In the genomic region with DNA sequence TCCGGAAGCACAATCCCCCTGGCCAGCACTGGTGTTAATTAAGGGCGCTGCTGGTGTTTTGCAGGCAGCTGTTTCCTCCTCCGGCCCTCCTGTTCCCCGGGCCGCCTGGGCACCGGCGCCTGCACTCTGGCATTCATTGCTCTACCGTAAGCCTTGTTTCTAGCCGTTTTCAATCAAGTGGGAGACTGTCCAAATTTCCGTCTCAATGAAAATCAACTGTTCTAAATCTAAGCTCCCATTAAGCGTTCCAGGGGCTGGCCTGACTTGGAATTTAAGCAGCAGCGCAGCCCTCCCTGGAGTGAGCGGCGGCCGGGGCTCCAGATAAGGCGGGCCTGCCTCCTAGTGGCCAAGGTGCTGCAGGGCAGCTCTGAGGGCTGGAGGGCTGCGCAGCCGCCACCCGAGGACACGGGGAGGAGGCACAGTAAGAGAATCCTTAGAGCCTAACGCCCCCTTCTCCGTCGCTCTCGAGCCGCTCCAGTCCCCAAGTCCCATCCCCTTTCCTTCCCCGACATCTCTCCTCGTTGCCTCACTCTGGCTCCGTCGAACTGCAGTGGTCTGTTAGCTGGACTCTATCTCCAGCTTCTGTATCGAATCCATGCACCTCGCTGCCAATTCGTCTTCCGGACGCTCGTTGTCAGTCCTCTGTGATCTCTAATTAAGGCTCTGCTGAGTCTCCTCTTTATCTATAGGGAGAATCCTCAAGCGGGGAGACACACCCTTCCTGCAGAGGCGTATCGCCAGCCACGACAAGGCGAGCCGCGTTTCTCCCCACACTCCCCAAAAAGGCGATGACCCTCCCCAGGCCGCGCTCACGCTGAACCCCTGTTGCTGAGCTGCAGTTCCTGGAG, we compare ENCODE assay signal across 1 cellular context.
TF ChIP-seq lines count a peak whose summit lies in the region.

No MANE protein-coding gene starts in this region.

TF ChIP-seq in HepG2, 621 proteins besides CTCF, POLR2A, EP300 and RAD21 (continued from another document and continues in another):
- TF ChIP-seq RELA (CRISPR knock-in tag; IDR thresholded peaks at IDR 0.05) (no peak), ZNF761 (CRISPR knock-in tag; conservative IDR thresholded peaks at IDR 0.05) (no peak), ZNF543 (CRISPR knock-in tag; IDR thresholded peaks at IDR 0.05) (no peak), ZNF547 (CRISPR knock-in tag; IDR thresholded peaks at IDR 0.05) (0 out of 2 replicates have a peak, but pooled peaks have one; percentile 14), FLYWCH1 (CRISPR knock-in tag; IDR thresholded peaks at IDR 0.05) (no peak), ZNF724P (CRISPR knock-in tag; IDR thresholded peaks at IDR 0.05; ENCODE audit: borderline replicate concordance) (no peak), AHR (CRISPR knock-in tag; IDR thresholded peaks at IDR 0.05) (peak; percentile 31; the same call in 1 of the 2 replicates), ZBTB7A (CRISPR knock-in tag; IDR thresholded peaks at IDR 0.05) (no peak), JUND (CRISPR knock-in tag; IDR thresholded peaks at IDR 0.05) (no peak), ZNF572 (CRISPR knock-in tag; IDR thresholded peaks at IDR 0.05) (peak; percentile 72; the same call in 1 of the 2 replicates), STAG1 (CRISPR knock-in tag; IDR thresholded peaks at IDR 0.05) (peak; percentile 95), ZSCAN31 (CRISPR knock-in tag; IDR thresholded peaks at IDR 0.05; ENCODE audit: low read depth) (no peak), NR2F2 (IDR thresholded peaks at IDR 0.05; ENCODE audit: borderline replicate concordance, low read depth) (no peak), ZBTB20 (CRISPR knock-in tag; IDR thresholded peaks at IDR 0.05; ENCODE audit: borderline replicate concordance, low read depth) (no peak), ZNF775 (CRISPR knock-in tag; IDR thresholded peaks at IDR 0.05; ENCODE audit: borderline replicate concordance) (no peak), ZNF614 (CRISPR knock-in tag; IDR thresholded peaks at IDR 0.05; ENCODE audit: borderline replicate concordance) (no peak), FOSL2 (CRISPR knock-in tag; IDR thresholded peaks at IDR 0.05) (no peak), MYC (CRISPR knock-in tag; IDR thresholded peaks at IDR 0.05; ENCODE audit: borderline replicate concordance) (no peak), ZFP37 (CRISPR knock-in tag; IDR thresholded peaks at IDR 0.05; ENCODE audit: borderline replicate concordance) (no peak), NCOR1 (IDR thresholded peaks at IDR 0.05; ENCODE audit: borderline replicate concordance, low read length) (no peak), EZH2 (conservative IDR thresholded peaks at IDR 0.05; ENCODE audit: low read depth, low read length) (no peak; the same call in 1 of the 2 replicates), RCOR2 (CRISPR knock-in tag; IDR thresholded peaks at IDR 0.05) (no peak), ZNF556 (CRISPR knock-in tag; IDR thresholded peaks at IDR 0.05; ENCODE audit: borderline replicate concordance) (no peak), SP5 (CRISPR knock-in tag; IDR thresholded peaks at IDR 0.05; ENCODE audit: borderline replicate concordance, low read depth) (no peak)
- TF ChIP-seq, protein P1, sequence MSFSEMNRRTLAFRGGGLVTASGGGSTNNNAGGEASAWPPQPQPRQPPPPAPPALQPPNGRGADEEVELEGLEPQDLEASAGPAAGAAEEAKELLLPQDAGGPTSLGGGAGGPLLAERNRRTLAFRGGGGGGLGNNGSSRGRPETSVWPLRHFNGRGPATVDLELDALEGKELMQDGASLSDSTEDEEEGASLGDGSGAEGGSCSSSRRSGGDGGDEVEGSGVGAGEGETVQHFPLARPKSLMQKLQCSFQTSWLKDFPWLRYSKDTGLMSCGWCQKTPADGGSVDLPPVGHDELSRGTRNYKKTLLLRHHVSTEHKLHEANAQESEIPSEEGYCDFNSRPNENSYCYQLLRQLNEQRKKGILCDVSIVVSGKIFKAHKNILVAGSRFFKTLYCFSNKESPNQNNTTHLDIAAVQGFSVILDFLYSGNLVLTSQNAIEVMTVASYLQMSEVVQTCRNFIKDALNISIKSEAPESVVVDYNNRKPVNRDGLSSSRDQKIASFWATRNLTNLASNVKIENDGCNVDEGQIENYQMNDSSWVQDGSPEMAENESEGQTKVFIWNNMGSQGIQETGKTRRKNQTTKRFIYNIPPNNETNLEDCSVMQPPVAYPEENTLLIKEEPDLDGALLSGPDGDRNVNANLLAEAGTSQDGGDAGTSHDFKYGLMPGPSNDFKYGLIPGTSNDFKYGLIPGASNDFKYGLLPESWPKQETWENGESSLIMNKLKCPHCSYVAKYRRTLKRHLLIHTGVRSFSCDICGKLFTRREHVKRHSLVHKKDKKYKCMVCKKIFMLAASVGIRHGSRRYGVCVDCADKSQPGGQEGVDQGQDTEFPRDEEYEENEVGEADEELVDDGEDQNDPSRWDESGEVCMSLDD (CRISPR knock-in tag; IDR thresholded peaks at IDR 0.05; ENCODE audit: borderline replicate concordance): no peak
- TF ChIP-seq, protein P2, sequence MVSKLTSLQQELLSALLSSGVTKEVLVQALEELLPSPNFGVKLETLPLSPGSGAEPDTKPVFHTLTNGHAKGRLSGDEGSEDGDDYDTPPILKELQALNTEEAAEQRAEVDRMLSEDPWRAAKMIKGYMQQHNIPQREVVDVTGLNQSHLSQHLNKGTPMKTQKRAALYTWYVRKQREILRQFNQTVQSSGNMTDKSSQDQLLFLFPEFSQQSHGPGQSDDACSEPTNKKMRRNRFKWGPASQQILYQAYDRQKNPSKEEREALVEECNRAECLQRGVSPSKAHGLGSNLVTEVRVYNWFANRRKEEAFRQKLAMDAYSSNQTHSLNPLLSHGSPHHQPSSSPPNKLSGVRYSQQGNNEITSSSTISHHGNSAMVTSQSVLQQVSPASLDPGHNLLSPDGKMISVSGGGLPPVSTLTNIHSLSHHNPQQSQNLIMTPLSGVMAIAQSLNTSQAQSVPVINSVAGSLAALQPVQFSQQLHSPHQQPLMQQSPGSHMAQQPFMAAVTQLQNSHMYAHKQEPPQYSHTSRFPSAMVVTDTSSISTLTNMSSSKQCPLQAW (CRISPR knock-in tag; IDR thresholded peaks at IDR 0.05): peak; percentile 61; the same call in 1 of the 2 replicates
- TF ChIP-seq, protein P3, sequence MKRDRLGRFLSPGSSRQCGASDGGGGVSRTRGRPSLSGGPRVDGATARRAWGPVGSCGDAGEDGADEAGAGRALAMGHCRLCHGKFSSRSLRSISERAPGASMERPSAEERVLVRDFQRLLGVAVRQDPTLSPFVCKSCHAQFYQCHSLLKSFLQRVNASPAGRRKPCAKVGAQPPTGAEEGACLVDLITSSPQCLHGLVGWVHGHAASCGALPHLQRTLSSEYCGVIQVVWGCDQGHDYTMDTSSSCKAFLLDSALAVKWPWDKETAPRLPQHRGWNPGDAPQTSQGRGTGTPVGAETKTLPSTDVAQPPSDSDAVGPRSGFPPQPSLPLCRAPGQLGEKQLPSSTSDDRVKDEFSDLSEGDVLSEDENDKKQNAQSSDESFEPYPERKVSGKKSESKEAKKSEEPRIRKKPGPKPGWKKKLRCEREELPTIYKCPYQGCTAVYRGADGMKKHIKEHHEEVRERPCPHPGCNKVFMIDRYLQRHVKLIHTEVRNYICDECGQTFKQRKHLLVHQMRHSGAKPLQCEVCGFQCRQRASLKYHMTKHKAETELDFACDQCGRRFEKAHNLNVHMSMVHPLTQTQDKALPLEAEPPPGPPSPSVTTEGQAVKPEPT (CRISPR knock-in tag; IDR thresholded peaks at IDR 0.05; ENCODE audit: low read depth): no peak
- TF ChIP-seq, protein P4, sequence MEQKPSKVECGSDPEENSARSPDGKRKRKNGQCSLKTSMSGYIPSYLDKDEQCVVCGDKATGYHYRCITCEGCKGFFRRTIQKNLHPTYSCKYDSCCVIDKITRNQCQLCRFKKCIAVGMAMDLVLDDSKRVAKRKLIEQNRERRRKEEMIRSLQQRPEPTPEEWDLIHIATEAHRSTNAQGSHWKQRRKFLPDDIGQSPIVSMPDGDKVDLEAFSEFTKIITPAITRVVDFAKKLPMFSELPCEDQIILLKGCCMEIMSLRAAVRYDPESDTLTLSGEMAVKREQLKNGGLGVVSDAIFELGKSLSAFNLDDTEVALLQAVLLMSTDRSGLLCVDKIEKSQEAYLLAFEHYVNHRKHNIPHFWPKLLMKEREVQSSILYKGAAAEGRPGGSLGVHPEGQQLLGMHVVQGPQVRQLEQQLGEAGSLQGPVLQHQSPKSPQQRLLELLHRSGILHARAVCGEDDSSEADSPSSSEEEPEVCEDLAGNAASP (CRISPR knock-in tag; IDR thresholded peaks at IDR 0.05; ENCODE audit: borderline replicate concordance): 0 out of 2 replicates have a peak, but pooled peaks have one; percentile 14
- TF ChIP-seq, protein P5, sequence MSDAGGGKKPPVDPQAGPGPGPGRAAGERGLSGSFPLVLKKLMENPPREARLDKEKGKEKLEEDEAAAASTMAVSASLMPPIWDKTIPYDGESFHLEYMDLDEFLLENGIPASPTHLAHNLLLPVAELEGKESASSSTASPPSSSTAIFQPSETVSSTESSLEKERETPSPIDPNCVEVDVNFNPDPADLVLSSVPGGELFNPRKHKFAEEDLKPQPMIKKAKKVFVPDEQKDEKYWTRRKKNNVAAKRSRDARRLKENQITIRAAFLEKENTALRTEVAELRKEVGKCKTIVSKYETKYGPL (CRISPR knock-in tag; IDR thresholded peaks at IDR 0.05): no peak
- TF ChIP-seq, protein P6, sequence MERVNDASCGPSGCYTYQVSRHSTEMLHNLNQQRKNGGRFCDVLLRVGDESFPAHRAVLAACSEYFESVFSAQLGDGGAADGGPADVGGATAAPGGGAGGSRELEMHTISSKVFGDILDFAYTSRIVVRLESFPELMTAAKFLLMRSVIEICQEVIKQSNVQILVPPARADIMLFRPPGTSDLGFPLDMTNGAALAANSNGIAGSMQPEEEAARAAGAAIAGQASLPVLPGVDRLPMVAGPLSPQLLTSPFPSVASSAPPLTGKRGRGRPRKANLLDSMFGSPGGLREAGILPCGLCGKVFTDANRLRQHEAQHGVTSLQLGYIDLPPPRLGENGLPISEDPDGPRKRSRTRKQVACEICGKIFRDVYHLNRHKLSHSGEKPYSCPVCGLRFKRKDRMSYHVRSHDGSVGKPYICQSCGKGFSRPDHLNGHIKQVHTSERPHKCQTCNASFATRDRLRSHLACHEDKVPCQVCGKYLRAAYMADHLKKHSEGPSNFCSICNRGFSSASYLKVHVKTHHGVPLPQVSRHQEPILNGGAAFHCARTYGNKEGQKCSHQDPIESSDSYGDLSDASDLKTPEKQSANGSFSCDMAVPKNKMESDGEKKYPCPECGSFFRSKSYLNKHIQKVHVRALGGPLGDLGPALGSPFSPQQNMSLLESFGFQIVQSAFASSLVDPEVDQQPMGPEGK (CRISPR knock-in tag; IDR thresholded peaks at IDR 0.05): peak; percentile 24; the same call in 1 of the 2 replicates
- TF ChIP-seq, protein P7, sequence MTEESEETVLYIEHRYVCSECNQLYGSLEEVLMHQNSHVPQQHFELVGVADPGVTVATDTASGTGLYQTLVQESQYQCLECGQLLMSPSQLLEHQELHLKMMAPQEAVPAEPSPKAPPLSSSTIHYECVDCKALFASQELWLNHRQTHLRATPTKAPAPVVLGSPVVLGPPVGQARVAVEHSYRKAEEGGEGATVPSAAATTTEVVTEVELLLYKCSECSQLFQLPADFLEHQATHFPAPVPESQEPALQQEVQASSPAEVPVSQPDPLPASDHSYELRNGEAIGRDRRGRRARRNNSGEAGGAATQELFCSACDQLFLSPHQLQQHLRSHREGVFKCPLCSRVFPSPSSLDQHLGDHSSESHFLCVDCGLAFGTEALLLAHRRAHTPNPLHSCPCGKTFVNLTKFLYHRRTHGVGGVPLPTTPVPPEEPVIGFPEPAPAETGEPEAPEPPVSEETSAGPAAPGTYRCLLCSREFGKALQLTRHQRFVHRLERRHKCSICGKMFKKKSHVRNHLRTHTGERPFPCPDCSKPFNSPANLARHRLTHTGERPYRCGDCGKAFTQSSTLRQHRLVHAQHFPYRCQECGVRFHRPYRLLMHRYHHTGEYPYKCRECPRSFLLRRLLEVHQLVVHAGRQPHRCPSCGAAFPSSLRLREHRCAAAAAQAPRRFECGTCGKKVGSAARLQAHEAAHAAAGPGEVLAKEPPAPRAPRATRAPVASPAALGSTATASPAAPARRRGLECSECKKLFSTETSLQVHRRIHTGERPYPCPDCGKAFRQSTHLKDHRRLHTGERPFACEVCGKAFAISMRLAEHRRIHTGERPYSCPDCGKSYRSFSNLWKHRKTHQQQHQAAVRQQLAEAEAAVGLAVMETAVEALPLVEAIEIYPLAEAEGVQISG (CRISPR knock-in tag; IDR thresholded peaks at IDR 0.05): no peak
- TF ChIP-seq, protein P8, sequence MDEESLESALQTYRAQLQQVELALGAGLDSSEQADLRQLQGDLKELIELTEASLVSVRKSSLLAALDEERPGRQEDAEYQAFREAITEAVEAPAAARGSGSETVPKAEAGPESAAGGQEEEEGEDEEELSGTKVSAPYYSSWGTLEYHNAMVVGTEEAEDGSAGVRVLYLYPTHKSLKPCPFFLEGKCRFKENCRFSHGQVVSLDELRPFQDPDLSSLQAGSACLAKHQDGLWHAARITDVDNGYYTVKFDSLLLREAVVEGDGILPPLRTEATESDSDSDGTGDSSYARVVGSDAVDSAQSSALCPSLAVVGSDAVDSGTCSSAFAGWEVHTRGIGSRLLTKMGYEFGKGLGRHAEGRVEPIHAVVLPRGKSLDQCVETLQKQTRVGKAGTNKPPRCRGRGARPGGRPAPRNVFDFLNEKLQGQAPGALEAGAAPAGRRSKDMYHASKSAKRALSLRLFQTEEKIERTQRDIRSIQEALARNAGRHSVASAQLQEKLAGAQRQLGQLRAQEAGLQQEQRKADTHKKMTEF (CRISPR knock-in tag; IDR thresholded peaks at IDR 0.05): 0 out of 2 replicates have a peak, but pooled peaks have one; percentile 38
- TF ChIP-seq, protein P9, sequence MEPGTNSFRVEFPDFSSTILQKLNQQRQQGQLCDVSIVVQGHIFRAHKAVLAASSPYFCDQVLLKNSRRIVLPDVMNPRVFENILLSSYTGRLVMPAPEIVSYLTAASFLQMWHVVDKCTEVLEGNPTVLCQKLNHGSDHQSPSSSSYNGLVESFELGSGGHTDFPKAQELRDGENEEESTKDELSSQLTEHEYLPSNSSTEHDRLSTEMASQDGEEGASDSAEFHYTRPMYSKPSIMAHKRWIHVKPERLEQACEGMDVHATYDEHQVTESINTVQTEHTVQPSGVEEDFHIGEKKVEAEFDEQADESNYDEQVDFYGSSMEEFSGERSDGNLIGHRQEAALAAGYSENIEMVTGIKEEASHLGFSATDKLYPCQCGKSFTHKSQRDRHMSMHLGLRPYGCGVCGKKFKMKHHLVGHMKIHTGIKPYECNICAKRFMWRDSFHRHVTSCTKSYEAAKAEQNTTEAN (CRISPR knock-in tag; conservative IDR thresholded peaks at IDR 0.05): no peak
